Comparison of ENCODE assay signal across 20 cellular contexts in genomic region chr17:67353929-67354557, GRCh38. TPM values are rescaled to one million over a fixed set of nuclear protein-coding genes. Genes with fewer than 3 reads are reported as not detected.
DNase-seq lines count a peak whose midpoint lies in the region; ATAC-seq, FAIRE-seq and TF ChIP-seq lines count a peak whose summit lies in the region.
"Had no signal": no experiment of that assay in that cellular context is flagged by ENCODE, and none has a peak within 500 bp of the region (broad histone marks: within the 10 kb centered on the region; RNA-seq: fewer than 3 reads in every experiment).

No MANE protein-coding gene starts in this region.

- ATAC-seq in Right ventricle myocardium superior (ENCODE audit: poor library complexity): peak; percentile 29
- peak; percentile 71 for ATAC-seq in upper lobe of right lung
- ATAC-seq: stimulated activated memory B cell treated with anti-CD40 and anti-IgM and Interleukin-4, amounts not matched to agents 10 μg/mL and 1 μg/mL and 100 μg/mL, for 72 hours had no signal

- no peak for FAIRE-seq in small intestine (lab: Jason Lieb, UNC)
- FAIRE-seq: colon had no signal

- TF ChIP-seq CTCF in right atrium auricular region (IDR thresholded peaks at IDR 0.05): no peak
- no peak for TF ChIP-seq CTCF in NB4 (IDR thresholded peaks at IDR 0.05; ENCODE audit: low read depth, low read length)
- TF ChIP-seq CTCF in upper lobe of right lung (IDR thresholded peaks at IDR 0.05): no peak

- H3K4me1 ChIP-seq in right atrium auricular region (peaks cover 0 to 6% of the 10 kb centered on the region in 2 donors), upper lobe of right lung (peaks cover 5% of the 10 kb centered on the region), small intestine (ENCODE audit: control insufficient read depth in 2 of 2, insufficient read depth in 1 of 2, low read depth in 1 of 2, low read length in 1 of 2) (no peaks in the 10 kb centered on the region)
- H3K4me1 ChIP-seq: neural progenitor cell had no signal

- 94 to 95% (median 94%) methylated on average over 8 of the region's 8 CpGs for WGBS in small intestine, 3 donors

- H3K27ac ChIP-seq in right atrium auricular region (no peak overlapping the region), upper lobe of right lung (no peak overlapping the region), small intestine (ENCODE audit: low read depth in 1 of 2, low read length in 1 of 2) (no peak overlapping the region)
- H3K27ac ChIP-seq: neural progenitor cell, tibial nerve had no signal

- H3K27me3 ChIP-seq in right atrium auricular region (no peaks in the 10 kb centered on the region), upper lobe of right lung (no peaks in the 10 kb centered on the region), small intestine (ENCODE audit: control insufficient read depth in 2 of 2, insufficient read depth in 2 of 2, low read length in 2 of 2) (no peaks in the 10 kb centered on the region)
- H3K27me3 ChIP-seq: neural progenitor cell, tibial nerve had no signal

- no peak for TF ChIP-seq POLR2A in NB4 (IDR thresholded peaks at IDR 0.05; ENCODE audit: extremely low read depth, insufficient read length)

- peaks cover 31% of the 10 kb centered on the region for H3K4me1 Mint-ChIP-seq in dendritic cell treated with granulocyte-macrophage colony-stimulating factor and Interleukin-4, amounts not matched to agents 40 ng/mL and 50 ng/mL, for 4 days (ENCODE audit: low read depth)
- H3K4me1 Mint-ChIP-seq: mesothelial cell of epicardium, neural progenitor cell had no signal

- no peak for DNase-seq in Right ventricle myocardium superior
- no peak for DNase-seq in right atrium auricular region (ENCODE audit: low spot score)
- peak; percentile 61 for DNase-seq in NB4 (ENCODE audit: low read depth)
- DNase-seq in upper lobe of right lung: no peak
- no peak for DNase-seq in kidney tubule cell (ENCODE audit: low spot score)
- no peak for DNase-seq in midbrain (lab: John Stamatoyannopoulos, UW)
- no peak for DNase-seq in small intestine
- DNase-seq: activated CD4-positive, CD25-positive, alpha-beta regulatory T cell; activated naive CD4-positive, alpha-beta T cell treated with anti-CD3 and anti-CD28 coated beads, Interleukin-2, amount 50 U/mL, for 16 hours; GOT3; kidney glomerular epithelial cell; NCI-H1092 treated with DMSO at 0.1 percent for 48 hours; NCI-H2081; SHP77 had no signal

- H3K36me3 Mint-ChIP-seq in dendritic cell treated with granulocyte-macrophage colony-stimulating factor and Interleukin-4, amounts not matched to agents 40 ng/mL and 50 ng/mL, for 4 days (ENCODE audit: low read depth): peaks cover 98% of the 10 kb centered on the region

- no peaks in the 10 kb centered on the region for H3K9me3 Mint-ChIP-seq in dendritic cell treated with granulocyte-macrophage colony-stimulating factor and Interleukin-4, amounts not matched to agents 40 ng/mL and 50 ng/mL, for 4 days
- H3K9me3 Mint-ChIP-seq: neural progenitor cell; stimulated activated memory B cell treated with anti-CD40 and anti-IgM and Interleukin-4, amounts not matched to agents 10 μg/mL and 1 μg/mL and 100 μg/mL, for 72 hours had no signal

- peak overlapping the region; percentile 41 for H3K27ac Mint-ChIP-seq in dendritic cell treated with granulocyte-macrophage colony-stimulating factor and Interleukin-4, amounts not matched to agents 40 ng/mL and 50 ng/mL, for 4 days
- H3K27ac Mint-ChIP-seq: mesothelial cell of epicardium; neural progenitor cell; stimulated activated memory B cell treated with anti-CD40 and anti-IgM and Interleukin-4, amounts not matched to agents 10 μg/mL and 1 μg/mL and 100 μg/mL, for 72 hours had no signal

- no peak overlapping the region for H3K4me3 ChIP-seq in right atrium auricular region
- no peak overlapping the region for H3K4me3 ChIP-seq in NB4 (ENCODE audit: low read depth, low read length)
- no peak overlapping the region for H3K4me3 ChIP-seq in upper lobe of right lung
- H3K4me3 ChIP-seq in small intestine (ENCODE audit: low read depth in 1 of 2, low read length in 2 of 2): no peak overlapping the region
- H3K4me3 ChIP-seq: neural progenitor cell, tibial nerve had no signal

- intact Hi-C loops in Right ventricle myocardium superior (cut with DNase I) (no loop called here), upper lobe of right lung (cut with DNase I) (no loop called here)
- intact Hi-C loops in dendritic cell treated with granulocyte-macrophage colony-stimulating factor and Interleukin-4, amounts not matched to agents 40 ng/mL and 50 ng/mL, for 4 days (cut with micrococcal nuclease): no loop called here

- H3K4me3 Mint-ChIP-seq in dendritic cell treated with granulocyte-macrophage colony-stimulating factor and Interleukin-4, amounts not matched to agents 40 ng/mL and 50 ng/mL, for 4 days: no peak overlapping the region
- H3K4me3 Mint-ChIP-seq: mesothelial cell of epicardium; neural progenitor cell; stimulated activated memory B cell treated with anti-CD40 and anti-IgM and Interleukin-4, amounts not matched to agents 10 μg/mL and 1 μg/mL and 100 μg/mL, for 72 hours had no signal

- H3K27me3 Mint-ChIP-seq in dendritic cell treated with granulocyte-macrophage colony-stimulating factor and Interleukin-4, amounts not matched to agents 40 ng/mL and 50 ng/mL, for 4 days: no peaks in the 10 kb centered on the region
- H3K27me3 Mint-ChIP-seq: stimulated activated memory B cell treated with anti-CD40 and anti-IgM and Interleukin-4, amounts not matched to agents 10 μg/mL and 1 μg/mL and 100 μg/mL, for 72 hours had no signal

- no peaks in the 10 kb centered on the region for H3K9me3 ChIP-seq in right atrium auricular region
- no peaks in the 10 kb centered on the region for H3K9me3 ChIP-seq in upper lobe of right lung
- H3K9me3 ChIP-seq in small intestine (ENCODE audit: control insufficient read depth, low read depth): no peaks in the 10 kb centered on the region
- H3K9me3 ChIP-seq: tibial nerve had no signal

- H3K36me3 ChIP-seq in right atrium auricular region (peaks cover 51% of the 10 kb centered on the region), upper lobe of right lung (peaks cover 77% of the 10 kb centered on the region), small intestine (ENCODE audit: control insufficient read depth in 2 of 2, insufficient read depth in 2 of 2, low read length in 2 of 2) (peaks cover 8 to 22% of the 10 kb centered on the region in 2 donors)

RNA-seq across cellular contexts. Expression of gene PSMD12, which starts 12.3 kb away (rescaled TPM):
- total RNA-seq in Right ventricle myocardium superior (42.6 TPM), right atrium auricular region (10 to 100 TPM; 20.0 to 31.1 TPM), upper lobe of right lung (43.8 TPM)
- 10 to 100 TPM; 12.5 to 17.4 (median 15.9) TPM for polyA plus RNA-seq in small intestine

RNA-seq across cellular contexts. Expression of gene PITPNC1, which starts 23.0 kb away (rescaled TPM):
- total RNA-seq in Right ventricle myocardium superior (14.6 TPM), right atrium auricular region (10 to 100 TPM; 12.5 to 18.1 TPM), upper lobe of right lung (25.4 TPM)
- 10 to 100 TPM in 1 of 3 donors, 1 to 10 TPM in 1, under 1 TPM in 1; 0.67 to 11.7 (median 3.5) TPM for polyA plus RNA-seq in small intestine
